10 cellular contexts compared by ENCODE assay signal in the genomic region with DNA sequence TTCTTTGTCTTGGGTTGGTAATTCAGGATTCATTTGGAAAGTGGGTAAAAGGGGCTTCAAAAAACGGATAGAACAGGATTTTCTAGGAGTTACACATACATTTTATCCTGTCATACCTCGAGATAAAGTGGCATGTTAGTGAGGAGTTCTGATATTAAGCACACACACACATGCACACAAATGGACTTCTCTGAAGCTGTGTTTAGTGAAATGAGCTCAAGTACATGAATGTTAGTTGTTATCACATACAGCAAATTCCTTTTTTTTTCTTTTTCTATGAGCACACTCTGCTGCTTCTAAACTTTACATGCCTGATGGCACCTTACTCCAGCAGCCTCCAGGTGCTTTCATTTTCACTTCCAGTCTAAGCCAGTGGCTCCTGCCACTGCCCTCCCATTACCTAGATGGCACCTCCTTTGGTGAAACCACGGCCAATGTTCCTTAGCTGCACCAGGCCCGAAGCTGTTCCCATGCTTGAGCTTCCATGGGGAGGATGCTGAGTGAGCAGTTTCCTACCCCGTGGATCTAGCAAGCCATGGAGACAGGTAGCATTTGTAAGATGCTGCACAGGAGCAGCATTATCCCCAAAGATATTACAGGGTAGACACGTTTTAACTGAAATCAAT. TPM values are rescaled to one million over a fixed set of nuclear protein-coding genes. Genes with fewer than 3 reads are reported as not detected.
A peak's percentile ranks its signal among the peaks of the same experiment; 100 is the strongest.
DNase-seq lines count a peak whose midpoint lies in the region; ATAC-seq and TF ChIP-seq lines count a peak whose summit lies in the region.
"Had no signal": no experiment of that assay in that cellular context is flagged by ENCODE, and none has a peak within 500 bp of the region (broad histone marks: within the 10 kb centered on the region; RNA-seq: fewer than 3 reads in every experiment).

No MANE protein-coding gene starts in this region.

- peaks cover 18% of the 10 kb centered on the region for H3K4me1 Mint-ChIP-seq in activated naive CD8-positive, alpha-beta T cell treated with anti-CD3 and anti-CD28 coated beads, Interleukin-2, amount 50 U/mL, for 24 hours
- H3K4me1 Mint-ChIP-seq in nephron = no peaks in the 10 kb centered on the region

- no peaks in the 10 kb centered on the region for H3K27me3 ChIP-seq in DND-41 (ENCODE audit: insufficient read depth, low read length, poor library complexity)

- H3K27ac ChIP-seq in DND-41 (ENCODE audit: low read length) = no peak overlapping the region
- H3K27ac ChIP-seq: coronary artery had no signal

- peak overlapping the region; percentile 31 for H3K4me3 Mint-ChIP-seq in activated naive CD8-positive, alpha-beta T cell treated with anti-CD3 and anti-CD28 coated beads, Interleukin-2, amount 50 U/mL, for 24 hours
- H3K4me3 Mint-ChIP-seq in nephron = no peak overlapping the region

- DNase-seq in DND-41 = peak; percentile 19
- DNase-seq in activated naive CD8-positive, alpha-beta T cell treated with anti-CD3 and anti-CD28 coated beads, Interleukin-2, amount 50 U/mL, for 24 hours = no peak
- DNase-seq in NCI-H2107 treated with DMSO at 0.1 percent for 48 hours (lab: John Stamatoyannopoulos, UW; ENCODE audit: unreplicated experiment) = no peak
- no peak for DNase-seq in sciatic nerve (ENCODE audit: low spot score)
- DNase-seq: NCI-H446 had no signal

- H3K9me3 ChIP-seq in DND-41 (ENCODE audit: insufficient read depth, low read length, severe bottlenecking) = no peaks in the 10 kb centered on the region

- no peak overlapping the region for H3K9ac ChIP-seq in DND-41 (ENCODE audit: low read depth, low read length)

- peaks cover 67% of the 10 kb centered on the region for H3K36me3 Mint-ChIP-seq in activated naive CD8-positive, alpha-beta T cell treated with anti-CD3 and anti-CD28 coated beads, Interleukin-2, amount 50 U/mL, for 24 hours (ENCODE audit: low read depth)
- H3K36me3 Mint-ChIP-seq in nephron (ENCODE audit: low read depth) = peaks cover 49% of the 10 kb centered on the region

- no peak overlapping the region for H2AFZ ChIP-seq in DND-41 (ENCODE audit: low read depth, low read length)

- H3K36me3 ChIP-seq in DND-41 (ENCODE audit: insufficient read depth, low read length) = peaks cover 67% of the 10 kb centered on the region

- TF ChIP-seq CTCF in DND-41 (IDR thresholded peaks at IDR 0.05; ENCODE audit: borderline replicate concordance, extremely low read depth, low read length, poor library complexity, severe bottlenecking) (no peak), nephron (IDR thresholded peaks at IDR 0.05; ENCODE audit: unreplicated experiment in 3 of 3) (no peak)

- no peaks in the 10 kb centered on the region for H3K9me3 Mint-ChIP-seq in activated naive CD8-positive, alpha-beta T cell treated with anti-CD3 and anti-CD28 coated beads, Interleukin-2, amount 50 U/mL, for 24 hours
- H3K9me3 Mint-ChIP-seq in nephron = no peaks in the 10 kb centered on the region

- ATAC-seq in DND-41 (ENCODE audit: insufficient read depth, low read depth) (peak; percentile 73; the same call in 2 of the 3 replicates), HG02610 (IDR thresholded peaks at IDR 0.05; ENCODE audit: unreplicated experiment) (peak; percentile 34), GM19455 (IDR thresholded peaks at IDR 0.05; ENCODE audit: unreplicated experiment) (no peak), sciatic nerve (no peak), GM21526 (IDR thresholded peaks at IDR 0.05; ENCODE audit: low FRiP score, unreplicated experiment) (no peak)
- ATAC-seq in activated naive CD8-positive, alpha-beta T cell treated with anti-CD3 and anti-CD28 coated beads, Interleukin-2, amount 50 U/mL, for 24 hours = peak; percentile 53

- H3K4me1 ChIP-seq in DND-41 (ENCODE audit: insufficient read depth, low read length) = no peaks in the 10 kb centered on the region

- no peak overlapping the region for H3K4me2 ChIP-seq in DND-41 (ENCODE audit: insufficient read depth, low read length)

- H4K20me1 ChIP-seq in DND-41 (ENCODE audit: insufficient read depth, low read length) = no peaks in the 10 kb centered on the region

- H3K79me2 ChIP-seq in DND-41 (ENCODE audit: insufficient read depth, low read length) = no peaks in the 10 kb centered on the region

- no peak overlapping the region for H3K4me3 ChIP-seq in DND-41 (ENCODE audit: low read depth in 1 of 2, low read length in 2 of 2)
- H3K4me3 ChIP-seq: coronary artery had no signal

- H3K27ac Mint-ChIP-seq in activated naive CD8-positive, alpha-beta T cell treated with anti-CD3 and anti-CD28 coated beads, Interleukin-2, amount 50 U/mL, for 24 hours = peak overlapping the region; percentile 62
- peak overlapping the region in 2 of 3 experiments; percentile 46 to 47 for H3K27ac Mint-ChIP-seq in nephron

- H3K27me3 Mint-ChIP-seq in activated naive CD8-positive, alpha-beta T cell treated with anti-CD3 and anti-CD28 coated beads, Interleukin-2, amount 50 U/mL, for 24 hours = no peaks in the 10 kb centered on the region
- H3K27me3 Mint-ChIP-seq in nephron (ENCODE audit: low read depth) = no peaks in the 10 kb centered on the region

- intact Hi-C loops in sciatic nerve (cut with DNase I) = no loop called here

RNA-seq across cellular contexts. Expression of a gene that starts 49.7 kb away (rescaled TPM):
- 54.5 TPM for total RNA-seq in sciatic nerve

Comparison
In these comparisons a context has a peak if more than half of its experiments do, and no peak if none do; other contexts are left out.
1. ATAC-seq: peak in DND-41 (single experiment), HG02610 (single experiment) and activated naive CD8-positive, alpha-beta T cell treated with anti-CD3 and anti-CD28 coated beads, Interleukin-2, amount 50 U/mL, for 24 hours (single experiment); none in GM19455 (single experiment), sciatic nerve (single experiment) and GM21526 (single experiment).